In the genomic region with DNA sequence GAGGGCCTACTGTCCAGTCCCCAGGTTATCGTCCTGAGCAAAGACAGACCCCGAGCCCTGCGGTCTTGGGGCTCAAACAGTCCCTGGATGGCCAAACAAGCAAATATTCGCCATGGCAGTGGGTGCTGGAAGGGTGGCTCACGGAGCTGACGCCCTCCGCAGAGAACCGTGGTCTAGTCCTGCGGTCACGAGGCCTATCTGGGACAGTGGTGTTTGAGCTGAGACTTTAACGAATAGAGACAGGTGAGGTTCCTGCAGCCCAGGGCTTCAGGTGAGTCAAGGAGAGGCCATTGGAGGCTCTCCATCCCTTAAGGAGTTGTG, we compare ENCODE assay signal across 8 cellular contexts. TPM values are rescaled to one million over a fixed set of nuclear protein-coding genes. Genes with fewer than 3 reads are reported as not detected.
A peak's percentile ranks its signal among the peaks of the same experiment; 100 is the strongest.
DNase-seq lines count a peak whose midpoint lies in the region; TF ChIP-seq lines count a peak whose summit lies in the region.

No MANE protein-coding gene starts in this region.

- H3K4me3 ChIP-seq in adipocyte (ENCODE audit: low read length), result peak overlapping the region; percentile 87
- peak overlapping the region; percentile 71 for H3K4me3 ChIP-seq in kidney epithelial cell (ENCODE audit: low read depth, low read length)

- H3K9me3 ChIP-seq in adipocyte (ENCODE audit: control insufficient read depth, low read length), result no peaks in the 10 kb centered on the region

- TF ChIP-seq CTCF in kidney epithelial cell (IDR thresholded peaks at IDR 0.05; ENCODE audit: insufficient read depth, low read length, poor library complexity, severe bottlenecking), result no peak

- H3K36me3 ChIP-seq in adipocyte (ENCODE audit: control insufficient read depth, insufficient read depth, low read length, severe bottlenecking), result no peaks in the 10 kb centered on the region
- no peaks in the 10 kb centered on the region for H3K36me3 ChIP-seq in kidney epithelial cell (ENCODE audit: control insufficient read depth, insufficient read depth, low read length)

- peak; percentile 16 for DNase-seq in activated effector memory CD4-positive, alpha-beta T cell treated with Interleukin-2 at 50 U/mL for 16 hours
- DNase-seq in activated effector memory CD4-positive, alpha-beta T cell treated with anti-CD3 and anti-CD28 coated beads, Interleukin-2, amount 50 U/mL, for 16 hours, result no peak
- DNase-seq in adipocyte (ENCODE audit: low read depth), result no peak
- DNase-seq in kidney epithelial cell (ENCODE audit: low read depth), result no peak
- DNase-seq in 8988T, result no peak
- no peak for DNase-seq in stimulated activated CD4-positive, alpha-beta T cell treated with anti-CD3 and anti-CD28 coated beads, Interleukin-1b, Interleukin-23, amount 100 ng/mL, for 48 hours
- no peak for DNase-seq in epidermal melanocyte (ENCODE audit: insufficient read length, low spot score)

- peak overlapping the region; percentile 94 for H3K9ac ChIP-seq in adipocyte (ENCODE audit: low read length)

- H3K4me1 ChIP-seq in adipocyte (ENCODE audit: control insufficient read depth, insufficient read depth, low read length), result peaks cover 18% of the 10 kb centered on the region

- no peaks in the 10 kb centered on the region for H3K27me3 ChIP-seq in adipocyte (replicated peaks; ENCODE audit: control insufficient read depth, insufficient read depth, low read length)
- no peaks in the 10 kb centered on the region for H3K27me3 ChIP-seq in kidney epithelial cell (ENCODE audit: control insufficient read depth, insufficient read depth, low read length)

- peak overlapping the region; percentile 79 for H3K27ac ChIP-seq in temporal lobe (ENCODE audit: low read depth, low read length)

RNA-seq across cellular contexts. Expression of gene SUCLG2, which starts 0.4 kb away (rescaled TPM):
- total RNA-seq in kidney epithelial cell, result 38.1 TPM in 2 replicates
- total RNA-seq in temporal lobe, result 7.4 TPM
